1 cellular context compared by ENCODE assay signal in the genomic region with DNA sequence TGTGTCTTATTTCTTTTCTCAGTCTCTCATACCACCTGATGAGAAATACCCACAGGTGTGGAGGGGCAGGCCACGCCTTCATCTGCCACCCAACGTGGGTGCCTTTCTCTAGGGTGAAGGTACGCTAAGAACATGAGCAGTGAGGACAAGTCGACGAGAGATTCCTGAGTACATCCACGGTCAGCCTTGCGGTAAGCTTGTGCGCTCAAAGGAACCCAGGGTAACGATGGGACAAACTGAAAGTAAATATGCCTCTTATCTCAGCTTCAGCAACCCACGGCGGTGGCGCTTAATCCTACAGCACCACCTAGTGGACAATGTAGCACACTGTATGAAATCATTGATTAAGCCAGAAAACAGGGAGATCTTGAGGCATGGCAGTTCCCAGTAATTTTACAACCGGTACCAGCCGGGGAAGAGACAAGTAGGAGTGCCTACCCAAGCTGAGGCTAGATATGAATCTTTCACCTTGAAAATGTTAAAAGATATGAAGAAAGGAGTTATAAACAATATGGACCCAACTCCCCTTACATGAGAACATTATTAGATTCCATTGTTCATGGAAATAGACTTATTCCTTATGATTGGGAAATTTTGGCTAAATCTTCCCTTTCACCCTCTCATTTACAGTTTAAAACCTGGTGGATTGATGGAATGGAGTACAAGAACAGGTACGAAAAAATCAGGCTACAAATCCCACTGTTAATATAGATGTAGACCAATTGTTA.
A peak's percentile ranks its signal among the peaks of the same experiment; 100 is the strongest.
TF ChIP-seq lines count a peak whose summit lies in the region.

No MANE protein-coding gene starts in this region.

TF ChIP-seq in HepG2, 621 proteins besides CTCF, POLR2A, EP300 and RAD21 (continued from another document):
- TF ChIP-seq ARID4A (CRISPR knock-in tag; IDR thresholded peaks at IDR 0.05; ENCODE audit: borderline replicate concordance) (no peak), ZNF710 (CRISPR knock-in tag; IDR thresholded peaks at IDR 0.05; ENCODE audit: borderline replicate concordance) (no peak), NCOR1 (IDR thresholded peaks at IDR 0.05; ENCODE audit: borderline replicate concordance, low read length) (no peak), IRF2 (CRISPR knock-in tag; IDR thresholded peaks at IDR 0.05) (peak; percentile 63; the same call in 1 of the 2 replicates), ZNF619 (CRISPR knock-in tag; IDR thresholded peaks at IDR 0.05) (no peak), SRY (CRISPR knock-in tag; IDR thresholded peaks at IDR 0.05) (no peak), ONECUT2 (CRISPR knock-in tag; IDR thresholded peaks at IDR 0.05) (no peak), NFATC3 (CRISPR knock-in tag; IDR thresholded peaks at IDR 0.05) (no peak), FOXA1 (IDR thresholded peaks at IDR 0.05) (no peak), FOXA1 (CRISPR knock-in tag; IDR thresholded peaks at IDR 0.05) (peak; percentile 55), ZC3H4 (CRISPR knock-in tag; IDR thresholded peaks at IDR 0.05; ENCODE audit: borderline replicate concordance) (no peak), ZNF672 (CRISPR knock-in tag; IDR thresholded peaks at IDR 0.05) (no peak), AGO1 (IDR thresholded peaks at IDR 0.05; ENCODE audit: low read depth, low read length, poor library complexity, severe bottlenecking) (no peak)
- TF ChIP-seq, protein P1, sequence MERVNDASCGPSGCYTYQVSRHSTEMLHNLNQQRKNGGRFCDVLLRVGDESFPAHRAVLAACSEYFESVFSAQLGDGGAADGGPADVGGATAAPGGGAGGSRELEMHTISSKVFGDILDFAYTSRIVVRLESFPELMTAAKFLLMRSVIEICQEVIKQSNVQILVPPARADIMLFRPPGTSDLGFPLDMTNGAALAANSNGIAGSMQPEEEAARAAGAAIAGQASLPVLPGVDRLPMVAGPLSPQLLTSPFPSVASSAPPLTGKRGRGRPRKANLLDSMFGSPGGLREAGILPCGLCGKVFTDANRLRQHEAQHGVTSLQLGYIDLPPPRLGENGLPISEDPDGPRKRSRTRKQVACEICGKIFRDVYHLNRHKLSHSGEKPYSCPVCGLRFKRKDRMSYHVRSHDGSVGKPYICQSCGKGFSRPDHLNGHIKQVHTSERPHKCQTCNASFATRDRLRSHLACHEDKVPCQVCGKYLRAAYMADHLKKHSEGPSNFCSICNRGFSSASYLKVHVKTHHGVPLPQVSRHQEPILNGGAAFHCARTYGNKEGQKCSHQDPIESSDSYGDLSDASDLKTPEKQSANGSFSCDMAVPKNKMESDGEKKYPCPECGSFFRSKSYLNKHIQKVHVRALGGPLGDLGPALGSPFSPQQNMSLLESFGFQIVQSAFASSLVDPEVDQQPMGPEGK (CRISPR knock-in tag; IDR thresholded peaks at IDR 0.05): no peak
TF ChIP-seq in HepG2: peak in this region for 5.
